11 cellular contexts compared by ENCODE assay signal in the genomic region with DNA sequence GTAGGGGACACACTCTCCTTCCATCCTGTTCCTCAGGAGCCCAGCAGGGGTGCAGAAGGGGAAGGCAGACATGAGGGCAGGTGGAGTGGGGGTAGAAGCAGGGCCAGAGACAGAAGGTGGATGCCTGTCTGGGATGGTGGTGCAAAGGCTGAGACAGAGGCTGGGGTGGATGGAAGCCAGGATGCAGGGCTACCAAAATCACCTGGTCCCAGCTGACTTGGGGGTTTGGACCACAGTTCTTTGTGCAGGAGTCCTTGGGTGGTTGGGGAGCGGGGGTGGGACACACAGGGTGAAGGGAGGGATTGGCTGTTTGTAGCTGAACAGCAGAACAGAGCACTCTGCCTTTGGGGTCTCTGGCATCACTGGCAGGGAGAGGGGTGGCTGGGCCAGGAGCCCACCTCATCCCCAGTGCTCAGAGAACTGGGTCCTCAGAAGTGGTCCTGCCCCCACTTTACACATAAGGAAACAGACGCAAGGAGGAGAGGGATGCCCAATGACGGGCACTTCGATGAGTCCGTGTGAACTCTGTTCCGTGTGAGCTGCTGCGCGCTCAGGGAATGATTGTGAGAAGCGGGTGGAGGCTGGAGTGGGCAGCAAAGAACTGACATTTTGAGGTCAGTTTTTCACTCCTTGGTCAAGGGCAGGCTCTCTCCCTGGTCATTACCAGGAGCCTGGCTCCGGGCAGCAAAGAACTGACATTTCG. TPM values are rescaled to one million over a fixed set of nuclear protein-coding genes. Genes with fewer than 3 reads are reported as not detected.
DNase-seq lines count a peak whose midpoint lies in the region; ATAC-seq and TF ChIP-seq lines count a peak whose summit lies in the region.
"Had no signal": no experiment of that assay in that cellular context is flagged by ENCODE, and none has a peak within 500 bp of the region (broad histone marks: within the 10 kb centered on the region; RNA-seq: fewer than 3 reads in every experiment).

No MANE protein-coding gene starts in this region.

- H3K27ac ChIP-seq in heart left ventricle: peak overlapping the region; percentile 51 to 99 (median 74)
- no peak overlapping the region for H3K27ac ChIP-seq in neural progenitor cell
- peak overlapping the region; percentile 62 to 94 for H3K27ac ChIP-seq in aorta (ENCODE audit: low read depth in 1 of 2, low read length in 2 of 2)
- H3K27ac ChIP-seq in dorsolateral prefrontal cortex: peak overlapping the region in 26 of 59 donors; percentile 8 to 85 (median 56)

- 75 to 85% (median 81%) methylated on average over 11 of the region's 11 CpGs for WGBS in heart left ventricle, 4 donors
- 7 to 8% methylated on average over 11 of the region's 11 CpGs for WGBS in aorta, 2 donors

- H3K4me1 ChIP-seq in heart left ventricle (peaks cover 0 to 66% (median 30%) of the 10 kb centered on the region in 12 donors), neural progenitor cell (peaks cover 27% of the 10 kb centered on the region), aorta (ENCODE audit: control insufficient read depth in 1 of 2, insufficient read depth in 2 of 2, low read length in 2 of 2) (no peaks in the 10 kb centered on the region)

- H3F3A ChIP-seq in neural progenitor cell (ENCODE audit: low read depth): peaks cover 26% of the 10 kb centered on the region

- intact Hi-C loops in heart left ventricle (cut with DNase I): no loop called here
- intact Hi-C loops in left cardiac atrium (cut with DNase I): no loop called here
- intact Hi-C loops in aorta (cut with DNase I): no loop called here
- intact Hi-C loops in dorsolateral prefrontal cortex (cut with DNase I): no loop called here

- TF ChIP-seq CTCF in heart left ventricle (IDR thresholded peaks at IDR 0.05) (no peak), neural progenitor cell (IDR thresholded peaks at IDR 0.05) (no peak), dorsolateral prefrontal cortex (IDR thresholded peaks at IDR 0.05 in 54 of 56, conservative IDR thresholded peaks at IDR 0.05 in 2 of 56; ENCODE audit: low read depth in 1 of 56, partially characterized antibody in 56 of 56) (no peak)

- H3K4me3 Mint-ChIP-seq in neural progenitor cell: peak overlapping the region; percentile 67
- H3K4me3 Mint-ChIP-seq: stimulated activated naive CD8-positive, alpha-beta T cell treated with anti-CD3 and anti-CD28 coated beads, Interleukin-15, Interleukin-2, amounts not matched to agents 100 ng/mL and 50 ng/mL, for 24 hours had no signal

- no peaks in the 10 kb centered on the region for H3K9me3 ChIP-seq in heart left ventricle
- H3K9me3 ChIP-seq in neural progenitor cell (ENCODE audit: low read depth): no peaks in the 10 kb centered on the region
- no peaks in the 10 kb centered on the region for H3K9me3 ChIP-seq in aorta (ENCODE audit: control insufficient read depth, low read length)

- DNase-seq in heart left ventricle (peak in 3 of 5 donors; percentile 13 to 51 (median 23)), left cardiac atrium (no peak), fibroblast of peridontal ligament (ENCODE audit: extremely low read depth) (peak; percentile 45), neural progenitor cell (ENCODE audit: low spot score) (no peak), aorta (no peak), dorsolateral prefrontal cortex (no peak), NCI-H2227 treated with DMSO at 0.1 percent for 48 hours (lab: John Stamatoyannopoulos, UW) (no peak)
- DNase-seq: AML-193, retina had no signal

- peak overlapping the region; percentile 81 for H3K27ac Mint-ChIP-seq in neural progenitor cell
- H3K27ac Mint-ChIP-seq: stimulated activated naive CD8-positive, alpha-beta T cell treated with anti-CD3 and anti-CD28 coated beads, Interleukin-15, Interleukin-2, amounts not matched to agents 100 ng/mL and 50 ng/mL, for 24 hours had no signal

- H3K27me3 Mint-ChIP-seq in neural progenitor cell (ENCODE audit: insufficient read depth, low read depth): peaks cover 2% of the 10 kb centered on the region
- H3K27me3 Mint-ChIP-seq: stimulated activated naive CD8-positive, alpha-beta T cell treated with anti-CD3 and anti-CD28 coated beads, Interleukin-15, Interleukin-2, amounts not matched to agents 100 ng/mL and 50 ng/mL, for 24 hours had no signal

- H3K79me2 ChIP-seq in neural progenitor cell (ENCODE audit: low read depth): no peaks in the 10 kb centered on the region

- ATAC-seq in heart left ventricle (no peak), left cardiac atrium (no peak), aorta (ENCODE audit: low FRiP score) (no peak), GM19324 (IDR thresholded peaks at IDR 0.05; ENCODE audit: low FRiP score, unreplicated experiment) (no peak)

- no peaks in the 10 kb centered on the region for H3K9me3 Mint-ChIP-seq in neural progenitor cell
- H3K9me3 Mint-ChIP-seq: stimulated activated naive CD8-positive, alpha-beta T cell treated with anti-CD3 and anti-CD28 coated beads, Interleukin-15, Interleukin-2, amounts not matched to agents 100 ng/mL and 50 ng/mL, for 24 hours had no signal

- peak overlapping the region in 10 of 12 donors; percentile 7 to 80 (median 50) for H3K4me3 ChIP-seq in heart left ventricle
- no peak overlapping the region for H3K4me3 ChIP-seq in neural progenitor cell
- H3K4me3 ChIP-seq in aorta (ENCODE audit: low read length in 2 of 2): peak overlapping the region; percentile 38 to 98
- peak overlapping the region in 26 of 59 donors; percentile 3 to 57 (median 36) for H3K4me3 ChIP-seq in dorsolateral prefrontal cortex

- peaks cover 15% of the 10 kb centered on the region for H3K36me3 Mint-ChIP-seq in neural progenitor cell

- H4K20me1 ChIP-seq in neural progenitor cell (ENCODE audit: low read depth): no peaks in the 10 kb centered on the region

- peaks cover 39% of the 10 kb centered on the region for H3K4me1 Mint-ChIP-seq in neural progenitor cell

- no peak overlapping the region for H3K9ac ChIP-seq in neural progenitor cell

- H3K36me3 ChIP-seq in heart left ventricle (peaks cover 0 to 47% (median 35%) of the 10 kb centered on the region in 9 donors), neural progenitor cell (no peaks in the 10 kb centered on the region), aorta (ENCODE audit: control insufficient read depth in 1 of 2, insufficient read depth in 2 of 2, low read length in 1 of 2) (peaks cover 0 to 21% of the 10 kb centered on the region in 2 donors)

- no peak overlapping the region for H2AFZ ChIP-seq in neural progenitor cell (replicated peaks)

- H3K4me2 ChIP-seq in neural progenitor cell: no peak overlapping the region

- no peak for TF ChIP-seq POLR2A in heart left ventricle (IDR thresholded peaks at IDR 0.05)

- no peaks in the 10 kb centered on the region for H3K27me3 ChIP-seq in heart left ventricle
- no peaks in the 10 kb centered on the region for H3K27me3 ChIP-seq in neural progenitor cell
- H3K27me3 ChIP-seq in aorta (ENCODE audit: control insufficient read depth in 1 of 2, insufficient read depth in 2 of 2, low read length in 1 of 2): no peaks in the 10 kb centered on the region
- no peaks in the 10 kb centered on the region for H3K27me3 ChIP-seq in dorsolateral prefrontal cortex

RNA-seq across cellular contexts. Expression of a gene that starts 1.8 kb away (rescaled TPM):
- total RNA-seq in heart left ventricle: 100 to 1,000 TPM in 7 of 9 donors, 10 to 100 TPM in 2; 63.7 to 338 (median 173) TPM
- polyA plus RNA-seq in heart left ventricle: 100 to 1,000 TPM; 319 to 399 TPM
- total RNA-seq in left cardiac atrium: 1,000 to 10,000 TPM in 1 of 2 donors, 100 to 1,000 TPM in 1; 829 to 1,367 TPM
- 24.5 and 34.0 TPM in 2 replicates for total RNA-seq in neural progenitor cell (ENCODE audit: low replicate concordance)
- total RNA-seq in aorta: over 10,000 TPM in 1 of 2 donors, 1,000 to 10,000 TPM in 1; 4,857 to 10,188 TPM
- over 10,000 TPM; 12,625 to 13,815 TPM for polyA plus RNA-seq in aorta
- 1,000 to 10,000 TPM in 1 of 120 experiments, 100 to 1,000 TPM in 34, 10 to 100 TPM in 85; 19.4 to 1,046 (median 66.3) TPM for total RNA-seq in dorsolateral prefrontal cortex

RNA-seq across cellular contexts. Expression of a gene that starts 22.4 kb away (rescaled TPM):
- total RNA-seq in heart left ventricle: 10 to 100 TPM; 17.2 to 45.5 (median 22.2) TPM
- polyA plus RNA-seq in heart left ventricle: 10 to 100 TPM; 13.9 to 14.5 TPM
- 10 to 100 TPM; 40.8 to 48.5 TPM for total RNA-seq in left cardiac atrium
- total RNA-seq in neural progenitor cell (ENCODE audit: low replicate concordance): 13.3 and 20.5 TPM in 2 replicates
- 10 to 100 TPM; 51.2 to 81.3 TPM for total RNA-seq in aorta
- 10 to 100 TPM; 10.4 to 62.9 TPM for polyA plus RNA-seq in aorta
- 100 to 1,000 TPM in 5 of 120 experiments, 10 to 100 TPM in 115; 44.3 to 113 (median 69.8) TPM for total RNA-seq in dorsolateral prefrontal cortex

RNA-seq across cellular contexts. Expression of a gene that starts 30.9 kb away (rescaled TPM):
- 10 to 100 TPM; 16.9 to 43.4 (median 25.5) TPM for total RNA-seq in heart left ventricle
- polyA plus RNA-seq in heart left ventricle: 10 to 100 TPM; 27.8 to 34.6 TPM
- total RNA-seq in left cardiac atrium: 10 to 100 TPM; 29.2 to 42.5 TPM
- total RNA-seq in neural progenitor cell (ENCODE audit: low replicate concordance): 14.2 and 36.6 TPM in 2 replicates
- 10 to 100 TPM; 52.8 to 71.5 TPM for total RNA-seq in aorta
- polyA plus RNA-seq in aorta: 10 to 100 TPM; 23.5 to 57.0 TPM
- 100 to 1,000 TPM in 1 of 120 experiments, 10 to 100 TPM in 119; 41.1 to 101 (median 67.5) TPM for total RNA-seq in dorsolateral prefrontal cortex

RNA-seq across cellular contexts. Expression of a gene that starts 31.5 kb away (rescaled TPM):
- total RNA-seq in heart left ventricle (10 to 100 TPM; 16.1 to 31.9 (median 23.4) TPM), left cardiac atrium (10 to 100 TPM; 20.3 to 21.0 TPM), neural progenitor cell (ENCODE audit: low replicate concordance) (20.9 and 43.6 TPM in 2 replicates), aorta (10 to 100 TPM; 27.2 to 32.7 TPM), dorsolateral prefrontal cortex (10 to 100 TPM; 29.4 to 57.9 (median 42.5) TPM)
- polyA plus RNA-seq in heart left ventricle (10 to 100 TPM in 1 of 2 donors, 1 to 10 TPM in 1; 8.0 to 12.9 TPM), aorta (10 to 100 TPM; 10.9 to 16.7 TPM)

RNA-seq across cellular contexts. Expression of a gene that starts 56.9 kb away (rescaled TPM):
- total RNA-seq in heart left ventricle: 10 to 100 TPM; 46.8 to 81.1 (median 68.8) TPM
- 10 to 100 TPM; 16.7 to 33.3 TPM for polyA plus RNA-seq in heart left ventricle
- total RNA-seq in left cardiac atrium: 10 to 100 TPM; 46.2 to 62.5 TPM
- total RNA-seq in neural progenitor cell (ENCODE audit: low replicate concordance): 161 and 203 TPM in 2 replicates
- total RNA-seq in aorta: 10 to 100 TPM; 69.9 to 73.5 TPM
- 10 to 100 TPM; 18.2 to 20.5 TPM for polyA plus RNA-seq in aorta
- 100 to 1,000 TPM in 100 of 120 experiments, 10 to 100 TPM in 20; 78.7 to 162 (median 121) TPM for total RNA-seq in dorsolateral prefrontal cortex

Comparison
In these comparisons a context has a peak if more than half of its experiments do, and no peak if none do; other contexts are left out.
1. DNase-seq: peak in heart left ventricle (3 of 5) and fibroblast of peridontal ligament (single experiment); none in left cardiac atrium (single experiment), neural progenitor cell (single experiment), aorta (0 of 2), dorsolateral prefrontal cortex (0 of 10) and NCI-H2227 treated with DMSO at 0.1 percent for 48 hours (single experiment).